In genomic region chr9:121839726-121840500, GRCh38 we compare ENCODE assay signal across 16 cellular contexts.
DNase-seq lines count a peak whose midpoint lies in the region; ATAC-seq and TF ChIP-seq lines count a peak whose summit lies in the region.
"Had no signal": no experiment of that assay in that cellular context is flagged by ENCODE, and none has a peak within 500 bp of the region (broad histone marks: within the 10 kb centered on the region; RNA-seq: fewer than 3 reads in every experiment).

No MANE protein-coding gene starts in this region.

- no peak overlapping the region for H3K27ac Mint-ChIP-seq in activated T-helper 17 cell treated with anti-CD3 and anti-CD28 coated beads, Interleukin-2, amount 50 U/mL, for 72 hours
- no peak overlapping the region for H3K27ac Mint-ChIP-seq in CD14-positive monocyte

- no peak overlapping the region for H3K4me3 ChIP-seq in vagina
- H3K4me3 ChIP-seq: cardiac muscle cell, thyroid gland had no signal

- no peaks in the 10 kb centered on the region for H3K4me1 Mint-ChIP-seq in activated T-helper 17 cell treated with anti-CD3 and anti-CD28 coated beads, Interleukin-2, amount 50 U/mL, for 72 hours
- H3K4me1 Mint-ChIP-seq in CD14-positive monocyte, result no peaks in the 10 kb centered on the region

- ATAC-seq in HG02798 (IDR thresholded peaks at IDR 0.05; ENCODE audit: poor library complexity, unreplicated experiment), result peak; percentile 82
- peak; percentile 77 for ATAC-seq in activated T-helper 17 cell treated with anti-CD3 and anti-CD28 coated beads, Interleukin-2, amount 50 U/mL, for 72 hours (replicated peaks)

- intact Hi-C loops in vagina (cut with DNase I) (no loop called here), CD14-positive monocyte (cut with micrococcal nuclease) (no loop called here)

- no peaks in the 10 kb centered on the region for H3K27me3 ChIP-seq in vagina
- H3K27me3 ChIP-seq: cardiac muscle cell, thyroid gland had no signal

- H3K27ac ChIP-seq in vagina, result no peak overlapping the region
- H3K27ac ChIP-seq: cardiac muscle cell had no signal

- TF ChIP-seq CTCF in vagina (IDR thresholded peaks at IDR 0.05) (no peak), CD14-positive monocyte (IDR thresholded peaks at IDR 0.05) (no peak)

- H3K27me3 Mint-ChIP-seq in activated T-helper 17 cell treated with anti-CD3 and anti-CD28 coated beads, Interleukin-2, amount 50 U/mL, for 72 hours, result no peaks in the 10 kb centered on the region
- H3K27me3 Mint-ChIP-seq in CD14-positive monocyte (ENCODE audit: low read depth in 3 of 3), result no peaks in the 10 kb centered on the region

- H3K4me1 ChIP-seq in vagina, result no peaks in the 10 kb centered on the region

- DNase-seq in stimulated activated CD4-positive, alpha-beta T cell treated with anti-CD3 and anti-CD28 coated beads, Interleukin-15, amount 100 ng/mL, for 24 hours, result peak; percentile 21
- no peak for DNase-seq in stimulated activated CD4-positive, alpha-beta T cell treated with anti-CD3 and anti-CD28 coated beads, Interleukin-12 subunit alpha, Interleukin-12 subunit beta, amount 100 ng/mL, for 4 hours
- DNase-seq in vagina (ENCODE audit: extremely low spot score in 2 of 2), result peak; percentile 40 to 74
- no peak for DNase-seq in dedifferentiated amniotic fluid mesenchymal stem cell (ENCODE audit: extremely low spot score)
- DNase-seq in CD14-positive monocyte (ENCODE audit: low spot score), result no peak
- DNase-seq in SW 1271 (lab: John Stamatoyannopoulos, UW), result no peak
- DNase-seq: AML-193, EL, midbrain, NCI-H2227 treated with DMSO at 0.1 percent for 48 hours, RPMI8226, T1000 had no signal

- no peaks in the 10 kb centered on the region for H3K36me3 Mint-ChIP-seq in activated T-helper 17 cell treated with anti-CD3 and anti-CD28 coated beads, Interleukin-2, amount 50 U/mL, for 72 hours (ENCODE audit: low read depth)
- no peaks in the 10 kb centered on the region for H3K36me3 Mint-ChIP-seq in CD14-positive monocyte

- H3K9me3 ChIP-seq in vagina, result no peaks in the 10 kb centered on the region
- H3K9me3 ChIP-seq: thyroid gland had no signal

- H3K4me3 Mint-ChIP-seq in activated T-helper 17 cell treated with anti-CD3 and anti-CD28 coated beads, Interleukin-2, amount 50 U/mL, for 72 hours, result no peak overlapping the region
- H3K4me3 Mint-ChIP-seq in CD14-positive monocyte, result no peak overlapping the region

- no peaks in the 10 kb centered on the region for H3K36me3 ChIP-seq in vagina
- H3K36me3 ChIP-seq: cardiac muscle cell, thyroid gland had no signal

- TF ChIP-seq POLR2A in vagina (IDR thresholded peaks at IDR 0.05), result no peak

- peaks cover 4% of the 10 kb centered on the region for H3K9me3 Mint-ChIP-seq in activated T-helper 17 cell treated with anti-CD3 and anti-CD28 coated beads, Interleukin-2, amount 50 U/mL, for 72 hours
- H3K9me3 Mint-ChIP-seq in CD14-positive monocyte, result peaks cover 0 to 6% (median 2%) of the 10 kb centered on the region in 7 donors

Comparison
In these comparisons a context has a peak if more than half of its experiments do, and no peak if none do; other contexts are left out.
1. DNase-seq: peak in stimulated activated CD4-positive, alpha-beta T cell treated with anti-CD3 and anti-CD28 coated beads, Interleukin-15, amount 100 ng/mL, for 24 hours (single experiment) and vagina (2 of 2); none in stimulated activated CD4-positive, alpha-beta T cell treated with anti-CD3 and anti-CD28 coated beads, Interleukin-12 subunit alpha, Interleukin-12 subunit beta, amount 100 ng/mL, for 4 hours (single experiment), dedifferentiated amniotic fluid mesenchymal stem cell (single experiment), CD14-positive monocyte (single experiment) and SW 1271 (0 of 2).